ENCODE assay signal across 8 cellular contexts in the genomic region with DNA sequence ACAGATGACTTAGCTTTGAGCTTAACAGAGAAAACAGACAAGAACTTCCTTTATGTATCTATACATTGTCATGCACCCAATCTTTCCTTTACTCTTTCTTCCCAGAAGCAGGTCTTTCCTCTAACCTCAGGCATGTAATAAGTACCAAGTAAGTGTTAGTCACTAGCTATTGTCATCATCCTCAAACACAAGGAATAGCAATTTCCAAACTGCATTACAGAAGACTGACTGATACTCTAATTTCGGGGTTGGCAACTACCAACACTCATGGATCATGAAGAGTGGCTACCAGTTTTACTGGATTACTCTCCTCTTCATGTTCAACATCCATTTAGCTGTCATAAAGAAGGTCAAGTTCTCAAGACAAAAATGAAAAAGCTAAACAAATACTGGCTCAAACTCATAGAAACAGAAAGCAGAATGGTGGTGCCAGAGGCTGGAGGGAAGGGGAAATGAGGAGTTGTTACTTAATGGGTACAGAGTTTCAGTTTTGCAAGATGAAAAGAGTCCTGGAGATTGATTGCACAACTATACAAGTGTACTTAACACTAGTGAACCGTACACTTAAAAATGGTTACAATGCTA.
DNase-seq lines count a peak whose midpoint lies in the region; ATAC-seq, FAIRE-seq and TF ChIP-seq lines count a peak whose summit lies in the region.

No MANE protein-coding gene starts in this region.

- H3K27ac ChIP-seq in sigmoid colon = peak overlapping the region; percentile 41 to 84 (median 72)

- intact Hi-C loops in sigmoid colon (cut with DNase I) = loop anchor here (5.0 kb wide), 2 partner anchors 86 to 111 kb away; partner anchors contain the start of gene SIK3

- peak; percentile 59 for ATAC-seq in HG02884 (IDR thresholded peaks at IDR 0.05; ENCODE audit: unreplicated experiment)
- ATAC-seq in esophagus mucosa = peak; percentile 95

- no peaks in the 10 kb centered on the region for H3K9me3 ChIP-seq in sigmoid colon

- TF ChIP-seq POLR2A in sigmoid colon (IDR thresholded peaks at IDR 0.05) = no peak

- peak; percentile 95 for FAIRE-seq in GM18507 (lab: Jason Lieb, UNC)

- peaks cover 0 to 81% (median 68%) of the 10 kb centered on the region in 4 donors for H3K4me1 ChIP-seq in sigmoid colon

- no peak for TF ChIP-seq CTCF in sigmoid colon (IDR thresholded peaks at IDR 0.05)

- H3K36me3 ChIP-seq in sigmoid colon = no peaks in the 10 kb centered on the region

- no peak for TF ChIP-seq EP300 in sigmoid colon (IDR thresholded peaks at IDR 0.05)

- no peaks in the 10 kb centered on the region for H3K27me3 ChIP-seq in sigmoid colon

- WGBS in sigmoid colon, 2 donors = 35 to 42% methylated on average over 2 of the region's 2 CpGs

- no peak overlapping the region for H3K4me3 ChIP-seq in sigmoid colon

- DNase-seq in GM18507 (ENCODE audit: extremely low spot score, insufficient read length, low read depth) (no peak), RPMI7951 (ENCODE audit: low read depth) (peak; percentile 67), sigmoid colon (no peak), cerebellum (ENCODE audit: low spot score) (no peak), cerebellar cortex (ENCODE audit: low spot score) (no peak), SHP77 (lab: John Stamatoyannopoulos, UW) (no peak)
